21 cellular contexts compared by ENCODE assay signal in the genomic region with DNA sequence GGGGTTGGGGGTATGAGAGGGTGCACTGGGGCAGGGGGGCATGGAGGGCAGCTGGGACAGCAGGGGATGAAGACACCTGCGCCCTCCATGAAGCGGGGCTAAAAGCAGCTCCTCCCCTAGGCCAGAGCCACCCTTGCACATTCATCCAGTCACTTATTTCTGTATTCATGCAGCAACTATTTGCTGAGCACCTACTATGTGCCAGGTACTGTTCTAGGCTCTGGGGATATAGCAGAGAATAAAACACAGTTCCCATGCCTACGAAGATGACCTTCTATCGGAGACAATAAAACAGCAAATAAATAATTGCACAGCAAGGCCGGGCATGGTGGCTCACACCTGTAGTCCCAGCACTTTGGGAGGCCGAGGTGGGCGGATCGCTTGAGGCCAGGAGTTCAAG. TPM values are rescaled to one million over a fixed set of nuclear protein-coding genes. Genes with fewer than 3 reads are reported as not detected.
"Had no signal": no experiment of that assay in that cellular context is flagged by ENCODE, and none has a peak within 500 bp of the region (broad histone marks: within the 10 kb centered on the region; RNA-seq: fewer than 3 reads in every experiment).

No MANE protein-coding gene starts in this region.

- H3K4me1 Mint-ChIP-seq: activated CD4-positive, alpha-beta T cell treated with anti-CD3 and anti-CD28 coated beads for 36 hours had no signal

- H3K27ac ChIP-seq: gastrocnemius medialis, left ventricle myocardium inferior, psoas muscle had no signal

- H3K9me3 Mint-ChIP-seq: activated T-cell treated with anti-CD3 and anti-CD28 coated beads, Interleukin-2, amount 50 U/mL, for 72 hours; naive thymus-derived CD4-positive, alpha-beta T cell; stimulated activated naive B cell treated with anti-CD40 and anti-IgM and Interleukin-4, amounts not matched to agents 10 μg/mL and 1 μg/mL and 100 μg/mL, for 72 hours; type B pancreatic cell had no signal

- ATAC-seq: gastrocnemius medialis; pancreas; psoas muscle; stimulated activated naive B cell treated with anti-CD40 and anti-IgM and Interleukin-4, amounts not matched to agents 10 μg/mL and 1 μg/mL and 100 μg/mL, for 72 hours had no signal

- DNase-seq: activated CD4-positive, alpha-beta T cell treated with anti-CD3 and anti-CD28 coated beads for 36 hours; activated CD4-positive, CD25-positive, alpha-beta regulatory T cell; activated naive CD4-positive, alpha-beta T cell; activated T-cell treated with anti-CD3 and anti-CD28 coated beads for 4 hours; activated T-cell treated with anti-CD3 and anti-CD28 coated beads, Interleukin-2, amount 50 U/mL, for 72 hours; anterior cingulate cortex; effector memory CD4-positive, alpha-beta T cell; gastrocnemius medialis; glutamatergic neuron; left ventricle myocardium inferior; midbrain; naive thymus-derived CD4-positive, alpha-beta T cell; nucleus accumbens; psoas muscle; stimulated activated CD4-positive, alpha-beta T cell treated with anti-CD3 and anti-CD28 coated beads, Interleukin-1b, Interleukin-23, amount 100 ng/mL, for 48 hours; stimulated activated naive B cell treated with anti-CD40 and anti-IgM and Interleukin-4, amounts not matched to agents 10 μg/mL and 1 μg/mL and 100 μg/mL, for 72 hours had no signal

- H3K4me3 ChIP-seq: gastrocnemius medialis, left ventricle myocardium inferior, pancreas, psoas muscle, smooth muscle cell had no signal

- H3K27ac Mint-ChIP-seq: activated CD4-positive, alpha-beta T cell treated with anti-CD3 and anti-CD28 coated beads for 36 hours; activated naive CD8-positive, alpha-beta T cell; activated T-cell treated with anti-CD3 and anti-CD28 coated beads, Interleukin-2, amount 50 U/mL, for 72 hours; naive thymus-derived CD4-positive, alpha-beta T cell; stimulated activated naive B cell treated with anti-CD40 and anti-IgM and Interleukin-4, amounts not matched to agents 10 μg/mL and 1 μg/mL and 100 μg/mL, for 72 hours; type B pancreatic cell had no signal

- H3K27me3 ChIP-seq: gastrocnemius medialis, pancreas had no signal

- H3K4me3 Mint-ChIP-seq: activated CD4-positive, alpha-beta T cell treated with anti-CD3 and anti-CD28 coated beads for 36 hours; activated naive CD8-positive, alpha-beta T cell; activated T-cell treated with anti-CD3 and anti-CD28 coated beads, Interleukin-2, amount 50 U/mL, for 72 hours; naive thymus-derived CD4-positive, alpha-beta T cell; stimulated activated naive B cell treated with anti-CD40 and anti-IgM and Interleukin-4, amounts not matched to agents 10 μg/mL and 1 μg/mL and 100 μg/mL, for 72 hours; type B pancreatic cell had no signal

- H3K9me3 ChIP-seq: gastrocnemius medialis, left ventricle myocardium inferior, pancreas, psoas muscle had no signal

- H3K36me3 Mint-ChIP-seq: activated naive CD8-positive, alpha-beta T cell; naive thymus-derived CD4-positive, alpha-beta T cell; stimulated activated naive B cell treated with anti-CD40 and anti-IgM and Interleukin-4, amounts not matched to agents 10 μg/mL and 1 μg/mL and 100 μg/mL, for 72 hours; type B pancreatic cell had no signal

- H3K4me2 ChIP-seq: smooth muscle cell had no signal

- H3K36me3 ChIP-seq: gastrocnemius medialis, left ventricle myocardium inferior, pancreas had no signal

- H3K27me3 Mint-ChIP-seq: activated CD4-positive, alpha-beta T cell treated with anti-CD3 and anti-CD28 coated beads for 36 hours; activated naive CD8-positive, alpha-beta T cell; stimulated activated naive B cell treated with anti-CD40 and anti-IgM and Interleukin-4, amounts not matched to agents 10 μg/mL and 1 μg/mL and 100 μg/mL, for 72 hours; type B pancreatic cell had no signal

RNA-seq across cellular contexts. Expression of gene ALDH3B1, which starts 5.3 kb away (rescaled TPM):
- total RNA-seq: activated CD4-positive, alpha-beta T cell treated with anti-CD3 and anti-CD28 coated beads for 36 hours; T-helper 1 cell treated with Interleukin-12 subunit alpha and Interleukin-12 subunit beta and Interleukin-4 antibody, amounts not matched to agents 30 ng/mL and 1 ng/mL, for 36 hours had no signal
